10 cellular contexts compared by ENCODE assay signal in genomic region chr6:21348462-21349195, GRCh38.
DNase-seq lines count a peak whose midpoint lies in the region; ATAC-seq and TF ChIP-seq lines count a peak whose summit lies in the region.
"Had no signal": no experiment of that assay in that cellular context is flagged by ENCODE, and none has a peak within 500 bp of the region (broad histone marks: within the 10 kb centered on the region; RNA-seq: fewer than 3 reads in every experiment).

No MANE protein-coding gene starts in this region.

- in situ Hi-C loops in gastrocnemius medialis (cut with MboI; ENCODE audit: low sequenced_read_pairs in 4 of 4), result loop anchor here in 1 of 4 donors (25.0 kb wide), 1 partner anchor 786 kb away; no protein-coding TSS in a partner anchor

- H3K9me3 ChIP-seq in RWPE2 (ENCODE audit: severe bottlenecking), result no peaks in the 10 kb centered on the region
- H3K9me3 ChIP-seq in cardiac muscle cell (ENCODE audit: low read depth), result no peaks in the 10 kb centered on the region
- H3K9me3 ChIP-seq in gastrocnemius medialis, result no peaks in the 10 kb centered on the region

- DNase-seq in H4 (ENCODE audit: low spot score) (peak; percentile 93), RWPE2 (ENCODE audit: low spot score) (no peak), cardiac muscle cell (ENCODE audit: low read depth in 1 of 2, low spot score in 1 of 2) (peak; percentile 45 to 64), gastrocnemius medialis (peak; percentile 62 to 78), SHP77 treated with DMSO at 0.1 percent for 48 hours (lab: John Stamatoyannopoulos, UW) (no peak)
- DNase-seq in activated CD8-positive, alpha-beta memory T cell treated with anti-CD3 and anti-CD28 coated beads, Interleukin-2, amount 50 U/mL, for 4 hours, result no peak
- DNase-seq in activated CD4-positive, CD25-positive, alpha-beta regulatory T cell (lab: John Stamatoyannopoulos, UW), result no peak
- DNase-seq: NCI-H1694 treated with DMSO at 0.1 percent for 48 hours; stimulated activated naive CD8-positive, alpha-beta T cell treated with anti-CD3 and anti-CD28 coated beads, Interleukin-15, amount 100 ng/mL, for 72 hours had no signal

- no peak for TF ChIP-seq CTCF in RWPE2 (IDR thresholded peaks at IDR 0.05; ENCODE audit: poor library complexity, severe bottlenecking)
- TF ChIP-seq CTCF in cardiac muscle cell (IDR thresholded peaks at IDR 0.05; ENCODE audit: low read depth, low read length), result no peak
- TF ChIP-seq CTCF in gastrocnemius medialis (IDR thresholded peaks at IDR 0.05 in 4 of 5, conservative IDR thresholded peaks at IDR 0.05 in 1 of 5), result no peak

- no peaks in the 10 kb centered on the region for H3K4me1 ChIP-seq in RWPE2 (ENCODE audit: insufficient read depth, poor library complexity, severe bottlenecking)
- H3K4me1 ChIP-seq in cardiac muscle cell (ENCODE audit: low read depth), result peaks cover 3% of the 10 kb centered on the region
- peaks cover 9 to 13% of the 10 kb centered on the region in 2 donors for H3K4me1 ChIP-seq in gastrocnemius medialis

- H3K36me3 ChIP-seq in RWPE2 (ENCODE audit: low read depth) (no peaks in the 10 kb centered on the region), cardiac muscle cell (no peaks in the 10 kb centered on the region), gastrocnemius medialis (no peaks in the 10 kb centered on the region)

- H3K27ac ChIP-seq in RWPE2 (ENCODE audit: poor library complexity, severe bottlenecking) (no peak overlapping the region), cardiac muscle cell (no peak overlapping the region), gastrocnemius medialis (peak overlapping the region; percentile 9 to 54 (median 34))

- no peaks in the 10 kb centered on the region for H3K27me3 ChIP-seq in RWPE2 (ENCODE audit: insufficient read depth, poor library complexity, severe bottlenecking)
- no peaks in the 10 kb centered on the region for H3K27me3 ChIP-seq in cardiac muscle cell
- H3K27me3 ChIP-seq in gastrocnemius medialis, result no peaks in the 10 kb centered on the region

- peak; percentile 60; the same call in 2 of the 3 replicates for ATAC-seq in RWPE2 (ENCODE audit: low read depth)
- ATAC-seq in gastrocnemius medialis, result peak; percentile 99
- no peak for ATAC-seq in GM21737 (IDR thresholded peaks at IDR 0.05; ENCODE audit: unreplicated experiment)
- ATAC-seq: stimulated activated naive CD8-positive, alpha-beta T cell treated with anti-CD3 and anti-CD28 coated beads, Interleukin-15, amount 100 ng/mL, for 72 hours had no signal

- intact Hi-C loops in gastrocnemius medialis (cut with DNase I; ENCODE audit: low total_unique reads), result no loop called here

- H3K4me3 ChIP-seq in RWPE2 (ENCODE audit: severe bottlenecking), result no peak overlapping the region
- H3K4me3 ChIP-seq in cardiac muscle cell, result no peak overlapping the region
- no peak overlapping the region for H3K4me3 ChIP-seq in gastrocnemius medialis

- no peak for TF ChIP-seq POLR2A in gastrocnemius medialis (IDR thresholded peaks at IDR 0.05)

Comparison
In these comparisons a context has a peak if more than half of its experiments do, and no peak if none do; other contexts are left out.
1. DNase-seq: peak in H4 (single experiment), cardiac muscle cell (2 of 2) and gastrocnemius medialis (2 of 2); none in RWPE2 (single experiment), activated CD8-positive, alpha-beta memory T cell treated with anti-CD3 and anti-CD28 coated beads, Interleukin-2, amount 50 U/mL, for 4 hours (single experiment), SHP77 treated with DMSO at 0.1 percent for 48 hours (single experiment) and activated CD4-positive, CD25-positive, alpha-beta regulatory T cell (0 of 4).
2. H3K27ac ChIP-seq: peak in gastrocnemius medialis (4 of 4); none in RWPE2 (single experiment) and cardiac muscle cell (single experiment).